ENCODE assay signal across 10 cellular contexts in genomic region chr2:42025151-42025582, GRCh38. TPM values are rescaled to one million over a fixed set of nuclear protein-coding genes. Genes with fewer than 3 reads are reported as not detected.
DNase-seq lines count a peak whose midpoint lies in the region; ATAC-seq and TF ChIP-seq lines count a peak whose summit lies in the region.
"Had no signal": no experiment of that assay in that cellular context is flagged by ENCODE, and none has a peak within 500 bp of the region (broad histone marks: within the 10 kb centered on the region; RNA-seq: fewer than 3 reads in every experiment).

No MANE protein-coding gene starts in this region.

- H3K27ac Mint-ChIP-seq in CD14-positive monocyte: no peak overlapping the region

- 5 to 12% (median 7%) methylated on average over 3 of the region's 3 CpGs for WGBS in ovary, 3 donors

- H3K27me3 Mint-ChIP-seq in CD14-positive monocyte (ENCODE audit: low read depth in 3 of 3): peaks cover 2 to 11% (median 3%) of the 10 kb centered on the region in 3 donors

- no peaks in the 10 kb centered on the region for H3K36me3 ChIP-seq in ovary

- no peaks in the 10 kb centered on the region for H3K27me3 ChIP-seq in ovary

- DNase-seq in ELF-1 (ENCODE audit: low read depth, low spot score) (peak; percentile 91), Right ventricle myocardium superior (no peak), ovary (peak; percentile 73 to 82 (median 77)), NCI-H345 (lab: John Stamatoyannopoulos, UW) (no peak), CD14-positive monocyte (ENCODE audit: low spot score) (no peak)
- no peak for DNase-seq in activated effector memory CD4-positive, alpha-beta T cell treated with anti-CD3 and anti-CD28 coated beads, Interleukin-2, amount 50 U/mL, for 16 hours
- DNase-seq: activated naive CD4-positive, alpha-beta T cell; NCI-H1436 had no signal

- peaks cover 0 to 4% (median 0%) of the 10 kb centered on the region in 7 donors for H3K9me3 Mint-ChIP-seq in CD14-positive monocyte

- TF ChIP-seq EP300 in ovary (IDR thresholded peaks at IDR 0.05): no peak

- H3K9me3 ChIP-seq in ovary: no peaks in the 10 kb centered on the region

- H3K4me1 Mint-ChIP-seq in CD14-positive monocyte: peaks cover 13% of the 10 kb centered on the region

- TF ChIP-seq CTCF in ovary (IDR thresholded peaks at IDR 0.05) (no peak), CD14-positive monocyte (IDR thresholded peaks at IDR 0.05) (no peak)

- H3K4me3 Mint-ChIP-seq in CD14-positive monocyte: no peak overlapping the region

- peak overlapping the region; percentile 42 to 87 for H3K27ac ChIP-seq in ovary

- no peak for TF ChIP-seq POLR2A in ovary (IDR thresholded peaks at IDR 0.05)

- no peak overlapping the region for H3K4me3 ChIP-seq in ovary

- ATAC-seq in SK-N-SH treated with all-trans-retinoic acid at 6 μM for 48 hours (peak; percentile 89), Right ventricle myocardium superior (ENCODE audit: poor library complexity) (peak; percentile 84), GM21367 (IDR thresholded peaks at IDR 0.05; ENCODE audit: unreplicated experiment) (no peak)

- intact Hi-C loops in Right ventricle myocardium superior (cut with DNase I) (no loop called here), ovary (cut with DNase I) (no loop called here), CD14-positive monocyte (cut with micrococcal nuclease) (no loop called here)

- peaks cover 21% of the 10 kb centered on the region for H3K4me1 ChIP-seq in ovary (ENCODE audit: insufficient read depth)

- H3K36me3 Mint-ChIP-seq in CD14-positive monocyte: no peaks in the 10 kb centered on the region

TF ChIP-seq in SK-N-SH treated with all-trans-retinoic acid at 6 μM for 48 hours, 23 proteins besides CTCF, POLR2A, EP300 and RAD21 (continues in another document):
- TF ChIP-seq TSHZ2 (CRISPR knock-in tag; IDR thresholded peaks at IDR 0.05) (peak; percentile 84; the same call in 1 of the 2 replicates), CREB5 (CRISPR knock-in tag; IDR thresholded peaks at IDR 0.05; ENCODE audit: low read depth) (no peak), TOX (CRISPR knock-in tag; IDR thresholded peaks at IDR 0.05; ENCODE audit: borderline replicate concordance) (no peak), POU6F1 (CRISPR knock-in tag; IDR thresholded peaks at IDR 0.05; ENCODE audit: borderline replicate concordance, low read depth) (no peak), PATZ1 (CRISPR knock-in tag; IDR thresholded peaks at IDR 0.05; ENCODE audit: borderline replicate concordance) (no peak), ZC3H10 (CRISPR knock-in tag; IDR thresholded peaks at IDR 0.05) (no peak), ESRRG (CRISPR knock-in tag; IDR thresholded peaks at IDR 0.05) (no peak), CSRNP3 (CRISPR knock-in tag; IDR thresholded peaks at IDR 0.05) (no peak), ARNTL (CRISPR knock-in tag; IDR thresholded peaks at IDR 0.05; ENCODE audit: borderline replicate concordance, low read depth) (no peak), RARB (CRISPR knock-in tag; IDR thresholded peaks at IDR 0.05) (no peak), SNAI2 (CRISPR knock-in tag; IDR thresholded peaks at IDR 0.05) (peak; percentile 24; the same call in 1 of the 2 replicates), TCF4 (CRISPR knock-in tag; IDR thresholded peaks at IDR 0.05; ENCODE audit: borderline replicate concordance) (0 out of 2 replicates have a peak, but pooled peaks have one; percentile 36), ZNF8 (CRISPR knock-in tag; IDR thresholded peaks at IDR 0.05) (no peak), OSR1 (CRISPR knock-in tag; IDR thresholded peaks at IDR 0.05) (no peak), ZFP3 (CRISPR knock-in tag; IDR thresholded peaks at IDR 0.05) (no peak), ZFP30 (CRISPR knock-in tag; IDR thresholded peaks at IDR 0.05) (no peak), PPARA (CRISPR knock-in tag; IDR thresholded peaks at IDR 0.05; ENCODE audit: borderline replicate concordance) (no peak), CSDC2 (CRISPR knock-in tag; IDR thresholded peaks at IDR 0.05) (peak; percentile 77; the same call in 1 of the 2 replicates), ZNF565 (CRISPR knock-in tag; conservative IDR thresholded peaks at IDR 0.05; ENCODE audit: low read depth) (0 out of 2 replicates have a peak, but pooled peaks have one; percentile 60), ZNF70 (CRISPR knock-in tag; IDR thresholded peaks at IDR 0.05) (0 out of 2 replicates have a peak, but pooled peaks have one; percentile 13), GLIS3 (CRISPR knock-in tag; IDR thresholded peaks at IDR 0.05) (no peak), ISL1 (CRISPR knock-in tag; IDR thresholded peaks at IDR 0.05) (no peak)

RNA-seq across cellular contexts. Expression of gene PKDCC, which starts 22.7 kb away (rescaled TPM):
- total RNA-seq in Right ventricle myocardium superior (120 TPM), ovary (100 to 1,000 TPM in 6 of 7 donors, 10 to 100 TPM in 1; 90.6 to 576 (median 272) TPM)
- polyA plus RNA-seq in ovary (100 to 1,000 TPM in 1 of 2 donors, 10 to 100 TPM in 1; 58.5 to 117 TPM), CD14-positive monocyte (not detected)

Comparison
In these comparisons a context has a peak if more than half of its experiments do, and no peak if none do; other contexts are left out.
1. DNase-seq: peak in ELF-1 (single experiment) and ovary (5 of 5); none in Right ventricle myocardium superior (single experiment), NCI-H345 (single experiment), activated effector memory CD4-positive, alpha-beta T cell treated with anti-CD3 and anti-CD28 coated beads, Interleukin-2, amount 50 U/mL, for 16 hours (single experiment) and CD14-positive monocyte (single experiment).